ENCODE assay signal across 13 cellular contexts in the genomic region with DNA sequence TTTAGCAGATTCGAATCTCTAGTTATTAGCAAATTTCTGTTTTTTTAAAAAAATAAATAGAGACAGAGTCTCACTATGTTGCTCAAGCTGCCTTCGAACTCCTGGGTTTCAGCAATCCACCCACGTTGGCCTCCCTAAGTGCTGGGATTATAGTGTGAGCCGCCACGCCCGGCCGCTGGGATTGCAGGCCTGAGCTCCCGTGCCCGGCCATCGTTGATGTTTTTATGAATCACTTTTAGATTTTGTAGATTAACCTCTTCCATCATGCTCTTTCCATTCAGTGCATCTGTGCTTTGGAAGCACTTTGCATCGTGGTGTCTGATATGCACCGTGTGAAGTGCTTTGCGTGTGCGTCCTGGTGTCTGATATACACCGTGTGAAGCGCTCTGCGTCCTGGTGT. TPM values are rescaled to one million over a fixed set of nuclear protein-coding genes. Genes with fewer than 3 reads are reported as not detected.
DNase-seq lines count a peak whose midpoint lies in the region; ATAC-seq and TF ChIP-seq lines count a peak whose summit lies in the region.
"Had no signal": no experiment of that assay in that cellular context is flagged by ENCODE, and none has a peak within 500 bp of the region (broad histone marks: within the 10 kb centered on the region; RNA-seq: fewer than 3 reads in every experiment).

No MANE protein-coding gene starts in this region.

- no TSS peak for BruUV-seq in PC-3 (replicated peaks; lab: Mats Ljungman, UMichigan)

- H3K4me2 ChIP-seq in PC-3 (ENCODE audit: low read length), result no peak overlapping the region

- H3K27ac ChIP-seq in 22Rv1, result peak overlapping the region; percentile 5; the same call in 1 of the 2 replicates
- H3K27ac ChIP-seq in PC-3 (ENCODE audit: low read length), result no peak overlapping the region
- H3K27ac ChIP-seq in lower lobe of right lung, result no peak overlapping the region

- H3K4me3 ChIP-seq in PC-3 (ENCODE audit: low read length) (no peak overlapping the region), lower lobe of right lung (no peak overlapping the region)

- no peak overlapping the region for H2AFZ ChIP-seq in PC-3 (ENCODE audit: low read length)

- H3K9me3 ChIP-seq in PC-3 (ENCODE audit: low read length), result no peaks in the 10 kb centered on the region
- no peaks in the 10 kb centered on the region for H3K9me3 ChIP-seq in lower lobe of right lung

- no peaks in the 10 kb centered on the region for H3K9me2 ChIP-seq in PC-3 (replicated peaks; ENCODE audit: low read length)

- H3K27me3 ChIP-seq in PC-3 (ENCODE audit: low read length) (no peaks in the 10 kb centered on the region), lower lobe of right lung (ENCODE audit: low read depth) (no peaks in the 10 kb centered on the region)

- peaks cover 25% of the 10 kb centered on the region for H3K27me3 Mint-ChIP-seq in endothelial cell (ENCODE audit: unreplicated experiment)
- H3K27me3 Mint-ChIP-seq: B cell; CD4-positive, alpha-beta T cell had no signal

- ATAC-seq in PC-3 (0 out of 2 replicates have a peak, but pooled peaks have one; percentile 14), lower lobe of right lung (no peak)

- H3K4me1 Mint-ChIP-seq in endothelial cell (ENCODE audit: unreplicated experiment), result peaks cover 3% of the 10 kb centered on the region
- H3K4me1 Mint-ChIP-seq: B cell had no signal

- H3K36me3 ChIP-seq in PC-3 (ENCODE audit: low read depth, low read length) (peaks cover 66% of the 10 kb centered on the region), lower lobe of right lung (peaks cover 84% of the 10 kb centered on the region)

- H4K20me1 ChIP-seq in PC-3 (ENCODE audit: low read length), result no peaks in the 10 kb centered on the region

- H3K4me3 Mint-ChIP-seq in endothelial cell (ENCODE audit: unreplicated experiment), result peak overlapping the region; percentile 43
- H3K4me3 Mint-ChIP-seq: B cell; CD4-positive, alpha-beta T cell had no signal

- H3K79me2 ChIP-seq in PC-3 (ENCODE audit: low read length), result no peaks in the 10 kb centered on the region

- H3K36me3 Mint-ChIP-seq in endothelial cell (ENCODE audit: low read depth, unreplicated experiment), result peaks cover 81% of the 10 kb centered on the region

- H3F3A ChIP-seq in PC-3 (ENCODE audit: low read length, unreplicated experiment), result peaks cover 5% of the 10 kb centered on the region

- CTCF ChIA-PET in PC-3 (lab: Charles Lee), result no interaction called here

- H3K9me3 Mint-ChIP-seq in endothelial cell (ENCODE audit: unreplicated experiment), result no peaks in the 10 kb centered on the region
- H3K9me3 Mint-ChIP-seq: CD4-positive, alpha-beta T cell had no signal

- H3K27ac Mint-ChIP-seq in endothelial cell (ENCODE audit: unreplicated experiment), result no peak overlapping the region
- H3K27ac Mint-ChIP-seq: B cell; CD4-positive, alpha-beta T cell had no signal

- POLR2A ChIA-PET in PC-3 (lab: Charles Lee; ENCODE audit: unreplicated experiment), result no interaction called here

- no peak overlapping the region for H3K9ac ChIP-seq in PC-3 (ENCODE audit: low read length)

- TF ChIP-seq CTCF in 22Rv1 (IDR thresholded peaks at IDR 0.05) (no peak), PC-3 (conservative IDR thresholded peaks at IDR 0.05; ENCODE audit: low read depth, low read length) (no peak), endothelial cell (IDR thresholded peaks at IDR 0.05; ENCODE audit: unreplicated experiment) (no peak), lower lobe of right lung (IDR thresholded peaks at IDR 0.05) (no peak)

- intact Hi-C loops in PC-3 (cut with micrococcal nuclease) (no loop called here), lower lobe of right lung (cut with DNase I) (no loop called here)

- no peaks in the 10 kb centered on the region for H3K4me1 ChIP-seq in PC-3 (ENCODE audit: insufficient read depth, low read length)
- no peaks in the 10 kb centered on the region for H3K4me1 ChIP-seq in lower lobe of right lung

- no peak for DNase-seq in PC-3
- no peak for DNase-seq in endothelial cell (ENCODE audit: low spot score)
- peak; percentile 10 for DNase-seq in lower lobe of right lung
- no peak for DNase-seq in cerebellum (ENCODE audit: low spot score)
- DNase-seq in activated CD8-positive, alpha-beta memory T cell treated with anti-CD3 and anti-CD28 coated beads, Interleukin-2, amount 50 U/mL, for 48 hours, result no peak
- no peak for DNase-seq in NCI-H2196 treated with DMSO at 0.1 percent for 48 hours (lab: John Stamatoyannopoulos, UW; ENCODE audit: unreplicated experiment)
- DNase-seq in ecto neural progenitor cell (ENCODE audit: low spot score), result no peak
- DNase-seq: C1 segment of cervical spinal cord; Calu3; CD4-positive, alpha-beta T cell; DMS 273 treated with DMSO at 0.1 percent for 48 hours had no signal

RNA-seq across cellular contexts. Expression of gene PGAM5, which starts 20.9 kb away (rescaled TPM):
- total RNA-seq in PC-3 (2014; rRNA removed) (135 and 158 TPM in 2 replicates), endothelial cell (ENCODE audit: unreplicated experiment) (43.9 TPM), lower lobe of right lung (21.7 TPM), cerebellum (21.9 TPM)

RNA-seq across cellular contexts. Expression of gene ANKLE2, which starts 30.1 kb away (rescaled TPM):
- total RNA-seq in PC-3 (2014; rRNA removed) (85.2 and 85.9 TPM in 2 replicates), endothelial cell (ENCODE audit: unreplicated experiment) (96.2 TPM), lower lobe of right lung (49.6 TPM), cerebellum (50.1 TPM)

RNA-seq across cellular contexts. Expression of gene PXMP2, which starts 44.2 kb away (rescaled TPM):
- total RNA-seq in PC-3 (2014; rRNA removed) (38.6 and 42.7 TPM in 2 replicates), endothelial cell (ENCODE audit: unreplicated experiment) (18.6 TPM), lower lobe of right lung (16.9 TPM), cerebellum (14.4 TPM)

RNA-seq across cellular contexts. Expression of gene POLE, which starts 44.4 kb away (rescaled TPM):
- total RNA-seq in PC-3 (2014; rRNA removed), result 91.7 and 96.1 TPM in 2 replicates
- total RNA-seq in endothelial cell (ENCODE audit: unreplicated experiment), result 137 TPM
- total RNA-seq in lower lobe of right lung, result 28.0 TPM
- total RNA-seq in cerebellum, result 55.0 TPM
